In genomic region chr11:67073908-67074307, GRCh38 we compare ENCODE assay signal across 19 cellular contexts. TPM values are rescaled to one million over a fixed set of nuclear protein-coding genes. Genes with fewer than 3 reads are reported as not detected.
"Had no signal": no experiment of that assay in that cellular context is flagged by ENCODE, and none has a peak within 500 bp of the region (broad histone marks: within the 10 kb centered on the region; RNA-seq: fewer than 3 reads in every experiment).

No MANE protein-coding gene starts in this region.

- H3K4me1 ChIP-seq: adrenal gland had no signal

- H3K36me3 ChIP-seq: adrenal gland, cardiac muscle cell, left lung, sigmoid colon, thoracic aorta, upper lobe of left lung, WERI-Rb-1 had no signal

- H3K4me3 Mint-ChIP-seq: nephron; stimulated activated memory B cell treated with anti-CD40 and anti-IgM and Interleukin-4, amounts not matched to agents 10 μg/mL and 1 μg/mL and 100 μg/mL, for 72 hours had no signal

- H3K27ac ChIP-seq: adrenal gland, cardiac muscle cell, left lung, sigmoid colon, thoracic aorta, WERI-Rb-1 had no signal

- H3K27ac Mint-ChIP-seq: activated naive CD4-positive, alpha-beta T cell treated with anti-CD3 and anti-CD28 coated beads, Interleukin-2, amount 50 U/mL, for 72 hours; nephron; stimulated activated memory B cell treated with anti-CD40 and anti-IgM and Interleukin-4, amounts not matched to agents 10 μg/mL and 1 μg/mL and 100 μg/mL, for 72 hours had no signal

- H3K9me3 Mint-ChIP-seq: activated naive CD4-positive, alpha-beta T cell treated with anti-CD3 and anti-CD28 coated beads, Interleukin-2, amount 50 U/mL, for 72 hours; nephron; stimulated activated memory B cell treated with anti-CD40 and anti-IgM and Interleukin-4, amounts not matched to agents 10 μg/mL and 1 μg/mL and 100 μg/mL, for 72 hours had no signal

- H3K4me3 ChIP-seq: adrenal gland, cardiac muscle cell, left lung, sigmoid colon, thoracic aorta, upper lobe of left lung had no signal

- H3K9me3 ChIP-seq: adrenal gland, left lung, sigmoid colon, thoracic aorta, upper lobe of left lung had no signal

- ATAC-seq: activated naive CD4-positive, alpha-beta T cell treated with anti-CD3 and anti-CD28 coated beads, Interleukin-2, amount 50 U/mL, for 72 hours; stimulated activated memory B cell treated with anti-CD40 and anti-IgM and Interleukin-4, amounts not matched to agents 10 μg/mL and 1 μg/mL and 100 μg/mL, for 72 hours had no signal

- DNase-seq: activated CD4-positive, alpha-beta T cell treated with anti-CD3 and anti-CD28 coated beads, Interleukin-2, amount 50 U/mL, for 4 hours; activated gamma-delta T cell treated with Interleukin-2 at 50 U/mL for 16 hours; adrenal gland; dermis blood vessel endothelial cell; foreskin fibroblast; glutamatergic neuron; hippocampal formation; left lung; midbrain; sigmoid colon; stimulated activated CD4-positive, alpha-beta T cell treated with anti-CD3 and anti-CD28 coated beads, Interleukin-4, amount 100 ng/mL, for 24 hours; upper lobe of left lung; WERI-Rb-1 had no signal

- H3K36me3 Mint-ChIP-seq: activated naive CD4-positive, alpha-beta T cell treated with anti-CD3 and anti-CD28 coated beads, Interleukin-2, amount 50 U/mL, for 72 hours; stimulated activated memory B cell treated with anti-CD40 and anti-IgM and Interleukin-4, amounts not matched to agents 10 μg/mL and 1 μg/mL and 100 μg/mL, for 72 hours had no signal

- H3K27me3 ChIP-seq: adrenal gland, cardiac muscle cell, upper lobe of left lung had no signal

- FAIRE-seq: keratinocyte had no signal

RNA-seq across cellular contexts. Expression of gene SYT12, which starts 51.0 kb away (rescaled TPM):
- total RNA-seq: sigmoid colon had no signal
- polyA plus RNA-seq: cardiac muscle cell had no signal
